ENCODE assay signal across 24 cellular contexts in genomic region chr18:34928068-34928753, GRCh38.
DNase-seq lines count a peak whose midpoint lies in the region; ATAC-seq and TF ChIP-seq lines count a peak whose summit lies in the region.
"Had no signal": no experiment of that assay in that cellular context is flagged by ENCODE, and none has a peak within 500 bp of the region (broad histone marks: within the 10 kb centered on the region; RNA-seq: fewer than 3 reads in every experiment).

No MANE protein-coding gene starts in this region.

- ATAC-seq in mucosa of descending colon (peak; percentile 30), GM19035 (IDR thresholded peaks at IDR 0.05; ENCODE audit: unreplicated experiment) (no peak), GM21529 (IDR thresholded peaks at IDR 0.05; ENCODE audit: unreplicated experiment) (no peak), HG03139 (IDR thresholded peaks at IDR 0.05; ENCODE audit: unreplicated experiment) (no peak)
- ATAC-seq: right cardiac atrium had no signal

- TF ChIP-seq CTCF in fibroblast of lung (conservative IDR thresholded peaks at IDR 0.05 in 1 of 2, IDR thresholded peaks at IDR 0.05 in 1 of 2; ENCODE audit: low read depth in 1 of 2, low read length in 2 of 2) (no peak), mucosa of descending colon (IDR thresholded peaks at IDR 0.05) (no peak)

- intact Hi-C loops in mucosa of descending colon (cut with DNase I, micrococcal nuclease), result no loop called here

- DNase-seq in ELF-1 (ENCODE audit: low read depth, low spot score) (peak; percentile 44), NCI-H2171 (lab: John Stamatoyannopoulos, UW) (peak; percentile 21), fibroblast of lung (ENCODE audit: low read depth in 2 of 2) (peak in 1 of 2 donors; percentile 37), mucosa of descending colon (no peak)
- no peak for DNase-seq in NK-92 treated with Interleukin-12 subunit alpha and Interleukin-12 subunit beta, amount 100 ng/mL, for 24 hours (lab: John Stamatoyannopoulos, UW)
- DNase-seq: activated CD4-positive, alpha-beta memory T cell treated with anti-CD3 and anti-CD28 coated beads, Interleukin-2, amount 10 ng/mL, durations not matched to agents 7 days and 5 days; aorta; C1 segment of cervical spinal cord; EL; heart left ventricle; left lung; midbrain; NCI-H1048; NCI-H1930; NCI-H446; pancreas; PC-9; right cardiac atrium; SHP77 treated with DMSO at 0.1 percent for 48 hours; stimulated activated naive CD4-positive, alpha-beta T cell treated with Interleukin-2 at 50 U/mL for 16 hours; testis had no signal

- no peak overlapping the region for H2AFZ ChIP-seq in fibroblast of lung (ENCODE audit: low read length)
- H2AFZ ChIP-seq: PC-9 had no signal

- H3K27me3 ChIP-seq in fibroblast of lung (ENCODE audit: control insufficient read depth, insufficient read depth, low read length), result no peaks in the 10 kb centered on the region
- H3K27me3 ChIP-seq: heart left ventricle, left lung, pancreas, testis had no signal

- no peaks in the 10 kb centered on the region for H4K20me1 ChIP-seq in fibroblast of lung (ENCODE audit: control insufficient read depth, extremely low read depth, insufficient read depth, low read length)

- H3K4me2 ChIP-seq in fibroblast of lung (ENCODE audit: extremely low read depth, insufficient read depth, low read length), result no peak overlapping the region

- no peaks in the 10 kb centered on the region for H3K79me2 ChIP-seq in fibroblast of lung (ENCODE audit: control insufficient read depth, insufficient read depth, low read length)

- H3K9me3 ChIP-seq in fibroblast of lung (ENCODE audit: control insufficient read depth, insufficient read depth, low read depth, low read length) (no peaks in the 10 kb centered on the region), mucosa of descending colon (no peaks in the 10 kb centered on the region)
- H3K9me3 ChIP-seq: heart left ventricle, left lung, pancreas, testis had no signal

- H3K9ac ChIP-seq in fibroblast of lung (ENCODE audit: insufficient read depth, low read length), result no peak overlapping the region

- peak overlapping the region; percentile 31 for H3K27ac ChIP-seq in fibroblast of lung (ENCODE audit: insufficient read depth, low read length)
- H3K27ac ChIP-seq: heart left ventricle, left lung, pancreas, testis had no signal

- H3K4me1 ChIP-seq in fibroblast of lung (ENCODE audit: control insufficient read depth, extremely low read depth, insufficient read depth, low read length) (peaks cover 6% of the 10 kb centered on the region), mucosa of descending colon (ENCODE audit: low read depth) (no peaks in the 10 kb centered on the region)
- H3K4me1 ChIP-seq: heart left ventricle, left lung, testis had no signal

- no peaks in the 10 kb centered on the region for H3K36me3 ChIP-seq in fibroblast of lung (ENCODE audit: control insufficient read depth, insufficient read depth, low read length)
- H3K36me3 ChIP-seq in mucosa of descending colon (ENCODE audit: low read depth), result no peaks in the 10 kb centered on the region
- H3K36me3 ChIP-seq: heart left ventricle, left lung, pancreas had no signal

- H3K4me3 ChIP-seq in fibroblast of lung (replicated peaks in 1 of 4; ENCODE audit: control extremely low read depth in 1 of 4, insufficient read depth in 1 of 4, low read depth in 3 of 4, low read length in 4 of 4) (no peak overlapping the region), mucosa of descending colon (no peak overlapping the region)
- H3K4me3 ChIP-seq: heart left ventricle, left lung, pancreas, PC-9, testis had no signal

Comparison
In these comparisons a context has a peak if more than half of its experiments do, and no peak if none do; other contexts are left out.
1. DNase-seq: peak in ELF-1 (single experiment) and NCI-H2171 (single experiment); none in mucosa of descending colon (0 of 3) and NK-92 treated with Interleukin-12 subunit alpha and Interleukin-12 subunit beta, amount 100 ng/mL, for 24 hours (single experiment).